Comparison of ENCODE assay signal across 1 cellular context in genomic region chr10:84574101-84574500, GRCh38.
TF ChIP-seq lines count a peak whose summit lies in the region.

No MANE protein-coding gene starts in this region.

TF ChIP-seq in K562, 482 proteins besides CTCF, POLR2A, EP300 and RAD21 (continued from another document):
- TF ChIP-seq ZNF518B (CRISPR knock-in tag; IDR thresholded peaks at IDR 0.05) (no peak), NR2C1 (IDR thresholded peaks at IDR 0.05) (no peak), NR2C1 (tag; IDR thresholded peaks at IDR 0.05) (no peak), RERE (CRISPR knock-in tag; IDR thresholded peaks at IDR 0.05; ENCODE audit: borderline replicate concordance) (no peak), ZBTB43 (CRISPR knock-in tag; IDR thresholded peaks at IDR 0.05) (no peak), ZNF436 (CRISPR knock-in tag; IDR thresholded peaks at IDR 0.05) (no peak), TSC22D4 (tag; IDR thresholded peaks at IDR 0.05) (no peak), ZKSCAN1 (IDR thresholded peaks at IDR 0.05; ENCODE audit: low read depth, low read length) (no peak), XRCC4 (IDR thresholded peaks at IDR 0.05; ENCODE audit: extremely low read depth, insufficient read depth, insufficient read length) (no peak), FOXJ2 (tag; IDR thresholded peaks at IDR 0.05) (no peak)
